Comparison of ENCODE assay signal across 8 cellular contexts in genomic region chr14:52918486-52918885, GRCh38. TPM values are rescaled to one million over a fixed set of nuclear protein-coding genes. Genes with fewer than 3 reads are reported as not detected.
DNase-seq lines count a peak whose midpoint lies in the region; ATAC-seq and TF ChIP-seq lines count a peak whose summit lies in the region.

No MANE protein-coding gene starts in this region.

- no peak overlapping the region for H3K4me3 ChIP-seq in GM23248
- H3K4me3 ChIP-seq in body of pancreas, result no peak overlapping the region
- H3K4me3 ChIP-seq in muscle layer of duodenum (ENCODE audit: low read depth in 1 of 2, low read length in 2 of 2), result no peak overlapping the region
- H3K4me3 ChIP-seq in WERI-Rb-1 (ENCODE audit: low read depth, low read length), result no peak overlapping the region

- H3K4me1 ChIP-seq in GM23248 (ENCODE audit: insufficient read depth) (peaks cover 77% of the 10 kb centered on the region), body of pancreas (peaks cover 33% of the 10 kb centered on the region), muscle layer of duodenum (ENCODE audit: control insufficient read depth in 1 of 2, insufficient read depth in 2 of 2, low read length in 2 of 2) (peaks cover 4 to 44% of the 10 kb centered on the region in 2 donors)

- TF ChIP-seq CTCF in body of pancreas (IDR thresholded peaks at IDR 0.05) (no peak), WERI-Rb-1 (IDR thresholded peaks at IDR 0.05; ENCODE audit: low read depth, low read length) (no peak)

- H3K27ac ChIP-seq in GM23248 (peak overlapping the region; percentile 47), body of pancreas (peak overlapping the region in 2 of 4 donors; percentile 50 to 68), muscle layer of duodenum (ENCODE audit: low read length) (peak overlapping the region; percentile 48), WERI-Rb-1 (no peak overlapping the region)

- ATAC-seq in body of pancreas, result peak; percentile 40

- H3K36me3 ChIP-seq in GM23248 (ENCODE audit: low read depth), result peaks cover 25% of the 10 kb centered on the region
- H3K36me3 ChIP-seq in body of pancreas (replicated peaks in 1 of 2; ENCODE audit: insufficient read depth in 1 of 2, low read depth in 2 of 2), result no peaks in the 10 kb centered on the region
- peaks cover 3 to 16% of the 10 kb centered on the region in 2 donors for H3K36me3 ChIP-seq in muscle layer of duodenum (ENCODE audit: control insufficient read depth in 1 of 2, insufficient read depth in 2 of 2, low read length in 2 of 2)
- peaks cover 10% of the 10 kb centered on the region for H3K36me3 ChIP-seq in WERI-Rb-1

- H3K9me2 ChIP-seq in GM23248 (ENCODE audit: insufficient read depth), result no peaks in the 10 kb centered on the region

- H4K20me1 ChIP-seq in GM23248 (ENCODE audit: insufficient read depth), result peaks cover 26% of the 10 kb centered on the region

- in situ Hi-C loops in GM23248 (cut with MboI), result no loop called here

- H3F3A ChIP-seq in GM23248 (ENCODE audit: insufficient read depth), result peaks cover 82% of the 10 kb centered on the region

- H3K27me3 ChIP-seq in GM23248 (replicated peaks; ENCODE audit: insufficient read depth), result no peaks in the 10 kb centered on the region
- no peaks in the 10 kb centered on the region for H3K27me3 ChIP-seq in body of pancreas
- H3K27me3 ChIP-seq in muscle layer of duodenum (ENCODE audit: low read depth, low read length), result no peaks in the 10 kb centered on the region
- H3K27me3 ChIP-seq in WERI-Rb-1 (ENCODE audit: insufficient read depth, low read depth, severe bottlenecking), result no peaks in the 10 kb centered on the region

- no peak overlapping the region for H3K9ac ChIP-seq in GM23248

- peak overlapping the region; percentile 40 for H3K4me2 ChIP-seq in GM23248 (ENCODE audit: unreplicated experiment)

- peak; percentile 2 for DNase-seq in activated CD4-positive, CD25-positive, alpha-beta regulatory T cell treated with anti-CD3 and anti-CD28 coated beads, Interleukin-2, amount 50 U/mL, for 16 hours (ENCODE audit: low read depth, low spot score)
- DNase-seq in activated CD4-positive, CD25-positive, alpha-beta regulatory T cell (lab: John Stamatoyannopoulos, UW), result no peak
- DNase-seq in GM23248 (peak; percentile 87), MV-4-11 (lab: John Stamatoyannopoulos, UW) (peak; percentile 97), body of pancreas (peak in 1 of 4 donors; percentile 22), WERI-Rb-1 (no peak), NCI-H82 (lab: John Stamatoyannopoulos, UW) (no peak)

- intact Hi-C loops in body of pancreas (cut with DNase I), result no loop called here

- H3K9me3 ChIP-seq in GM23248 (ENCODE audit: low read depth) (no peaks in the 10 kb centered on the region), body of pancreas (no peaks in the 10 kb centered on the region), muscle layer of duodenum (ENCODE audit: control insufficient read depth in 1 of 2, low read length in 2 of 2) (no peaks in the 10 kb centered on the region), WERI-Rb-1 (ENCODE audit: severe bottlenecking) (no peaks in the 10 kb centered on the region)

- H3K79me2 ChIP-seq in GM23248 (ENCODE audit: insufficient read depth), result peaks cover 100% of the 10 kb centered on the region

- H2AFZ ChIP-seq in GM23248, result no peak overlapping the region

- no peak for TF ChIP-seq POLR2A in body of pancreas (IDR thresholded peaks at IDR 0.05)

RNA-seq across cellular contexts. Expression of gene FERMT2, which starts 32.4 kb away (rescaled TPM):
- 217 and 256 TPM in 2 replicates for total RNA-seq in GM23248 (2014; rRNA removed; shearing (Covaris generic))
- 124 and 126 TPM in 2 replicates for polyA plus RNA-seq in GM23248 (2016; fragmentation: Nextera tagmentation; extraction: Ambion mirVana)
- 10 to 100 TPM; 29.3 to 42.2 TPM for total RNA-seq in body of pancreas

Comparison
In these comparisons a context has a peak if more than half of its experiments do, and no peak if none do; other contexts are left out.
1. DNase-seq: peak in activated CD4-positive, CD25-positive, alpha-beta regulatory T cell treated with anti-CD3 and anti-CD28 coated beads, Interleukin-2, amount 50 U/mL, for 16 hours (single experiment), GM23248 (single experiment) and MV-4-11 (single experiment); none in activated CD4-positive, CD25-positive, alpha-beta regulatory T cell (0 of 4), WERI-Rb-1 (single experiment) and NCI-H82 (single experiment).